ENCODE assay signal across 1 cellular context in the genomic region with DNA sequence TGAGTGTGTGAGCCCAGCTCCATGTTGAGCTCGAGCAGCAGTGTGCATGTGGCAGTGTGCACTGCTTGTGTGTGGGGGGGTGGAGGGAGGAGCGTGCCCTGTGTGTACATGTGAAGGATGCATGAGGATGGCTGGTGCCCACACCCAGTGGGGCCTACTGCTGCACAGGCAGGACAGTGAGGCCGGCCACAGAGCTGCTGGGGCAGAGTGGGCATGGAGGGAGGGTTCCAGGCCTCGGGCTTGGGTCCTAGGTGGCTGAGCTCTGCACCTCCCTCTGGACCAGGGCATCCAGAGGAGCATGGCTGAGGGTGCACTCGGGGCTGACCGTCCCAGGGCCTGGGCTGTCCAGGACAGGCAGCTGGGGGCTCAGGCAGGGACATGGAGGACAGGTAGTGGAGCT.
TF ChIP-seq lines count a peak whose summit lies in the region.

No MANE protein-coding gene starts in this region.

TF ChIP-seq in SK-N-SH, 30 proteins besides CTCF, POLR2A, EP300 and RAD21:
- no peak for TF ChIP-seq CHD2 (IDR thresholded peaks at IDR 0.05; ENCODE audit: low read length, partially characterized antibody)
- no peak for TF ChIP-seq TCF12 (IDR thresholded peaks at IDR 0.05)
- no peak for TF ChIP-seq FOSL2 (IDR thresholded peaks at IDR 0.05; ENCODE audit: borderline replicate concordance, low read depth)
- no peak for TF ChIP-seq FOXM1 (IDR thresholded peaks at IDR 0.05; ENCODE audit: low read depth)
- no peak for TF ChIP-seq SMC3 (IDR thresholded peaks at IDR 0.05; ENCODE audit: low read depth, low read length)
- no peak for TF ChIP-seq NRF1 (IDR thresholded peaks at IDR 0.05; ENCODE audit: low read depth, low read length)
- TF ChIP-seq MXI1 (IDR thresholded peaks at IDR 0.05; ENCODE audit: low read depth, low read length): no peak
- TF ChIP-seq IRF3 (IDR thresholded peaks at IDR 0.05; ENCODE audit: low read depth, low read length): no peak
- TF ChIP-seq RFX5 (IDR thresholded peaks at IDR 0.05; ENCODE audit: low read length): no peak
- no peak for TF ChIP-seq FOXJ3 (CRISPR knock-in tag; IDR thresholded peaks at IDR 0.05)
- no peak for TF ChIP-seq GATA2 (CRISPR knock-in tag; IDR thresholded peaks at IDR 0.05)
- no peak for TF ChIP-seq USF2 (IDR thresholded peaks at IDR 0.05; ENCODE audit: borderline replicate concordance, low read depth, low read length)
- TF ChIP-seq POLR2AphosphoS5 (IDR thresholded peaks at IDR 0.05; ENCODE audit: low read depth, low read length): no peak
- TF ChIP-seq EZH2phosphoT487 (IDR thresholded peaks at IDR 0.05; ENCODE audit: borderline replicate concordance, low read depth): no peak
- no peak for TF ChIP-seq YY1 (IDR thresholded peaks at IDR 0.05; ENCODE audit: low read depth)
TF ChIP-seq in SK-N-SH: peak in this region for 0.
